In the genomic region with DNA sequence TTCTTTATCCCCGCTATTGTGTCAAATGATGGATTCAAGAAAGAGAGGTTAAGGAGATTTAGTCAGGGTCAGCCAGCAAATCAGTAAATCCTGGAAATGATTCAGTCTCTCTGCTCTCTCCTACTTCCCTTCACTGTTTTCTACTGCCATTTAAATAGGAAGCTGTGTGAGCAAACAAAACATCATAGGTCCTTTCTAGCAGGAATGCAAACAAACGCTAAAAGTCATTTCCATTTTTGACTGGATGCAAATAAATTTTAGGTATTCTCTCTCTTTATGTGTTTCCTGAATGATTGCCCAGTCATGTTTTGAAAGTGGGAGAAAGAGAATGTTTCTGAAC, we compare ENCODE assay signal across 1 cellular context.
TF ChIP-seq lines count a peak whose summit lies in the region.

No MANE protein-coding gene starts in this region.

TF ChIP-seq in HepG2, 621 proteins besides CTCF, POLR2A, EP300 and RAD21 (continued from another document):
- TF ChIP-seq, protein P1, sequence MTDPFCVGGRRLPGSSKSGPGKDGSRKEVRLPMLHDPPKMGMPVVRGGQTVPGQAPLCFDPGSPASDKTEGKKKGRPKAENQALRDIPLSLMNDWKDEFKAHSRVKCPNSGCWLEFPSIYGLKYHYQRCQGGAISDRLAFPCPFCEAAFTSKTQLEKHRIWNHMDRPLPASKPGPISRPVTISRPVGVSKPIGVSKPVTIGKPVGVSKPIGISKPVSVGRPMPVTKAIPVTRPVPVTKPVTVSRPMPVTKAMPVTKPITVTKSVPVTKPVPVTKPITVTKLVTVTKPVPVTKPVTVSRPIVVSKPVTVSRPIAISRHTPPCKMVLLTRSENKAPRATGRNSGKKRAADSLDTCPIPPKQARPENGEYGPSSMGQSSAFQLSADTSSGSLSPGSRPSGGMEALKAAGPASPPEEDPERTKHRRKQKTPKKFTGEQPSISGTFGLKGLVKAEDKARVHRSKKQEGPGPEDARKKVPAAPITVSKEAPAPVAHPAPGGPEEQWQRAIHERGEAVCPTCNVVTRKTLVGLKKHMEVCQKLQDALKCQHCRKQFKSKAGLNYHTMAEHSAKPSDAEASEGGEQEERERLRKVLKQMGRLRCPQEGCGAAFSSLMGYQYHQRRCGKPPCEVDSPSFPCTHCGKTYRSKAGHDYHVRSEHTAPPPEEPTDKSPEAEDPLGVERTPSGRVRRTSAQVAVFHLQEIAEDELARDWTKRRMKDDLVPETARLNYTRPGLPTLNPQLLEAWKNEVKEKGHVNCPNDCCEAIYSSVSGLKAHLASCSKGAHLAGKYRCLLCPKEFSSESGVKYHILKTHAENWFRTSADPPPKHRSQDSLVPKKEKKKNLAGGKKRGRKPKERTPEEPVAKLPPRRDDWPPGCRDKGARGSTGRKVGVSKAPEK (CRISPR knock-in tag; IDR thresholded peaks at IDR 0.05; ENCODE audit: borderline replicate concordance), result no peak
- TF ChIP-seq MAF1 (CRISPR knock-in tag; IDR thresholded peaks at IDR 0.05; ENCODE audit: borderline replicate concordance) (no peak), RXRB (CRISPR knock-in tag; IDR thresholded peaks at IDR 0.05; ENCODE audit: borderline replicate concordance) (no peak), NRL (CRISPR knock-in tag; IDR thresholded peaks at IDR 0.05; ENCODE audit: borderline replicate concordance) (no peak), CBX5 (CRISPR knock-in tag; IDR thresholded peaks at IDR 0.05; ENCODE audit: borderline replicate concordance) (no peak), NR2C2 (CRISPR knock-in tag; IDR thresholded peaks at IDR 0.05; ENCODE audit: borderline replicate concordance) (no peak), ZNF30 (CRISPR knock-in tag; IDR thresholded peaks at IDR 0.05) (no peak)
- TF ChIP-seq, protein P2, sequence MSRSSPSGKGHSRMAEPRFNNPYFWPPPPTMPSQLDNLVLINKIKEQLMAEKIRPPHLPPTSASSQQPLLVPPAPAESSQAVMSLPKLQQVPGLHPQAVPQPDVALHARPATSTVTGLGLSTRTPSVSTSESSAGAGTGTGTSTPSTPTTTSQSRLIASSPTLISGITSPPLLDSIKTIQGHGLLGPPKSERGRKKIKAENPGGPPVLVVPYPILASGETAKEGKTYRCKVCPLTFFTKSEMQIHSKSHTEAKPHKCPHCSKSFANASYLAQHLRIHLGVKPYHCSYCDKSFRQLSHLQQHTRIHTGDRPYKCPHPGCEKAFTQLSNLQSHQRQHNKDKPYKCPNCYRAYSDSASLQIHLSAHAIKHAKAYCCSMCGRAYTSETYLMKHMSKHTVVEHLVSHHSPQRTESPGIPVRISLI (CRISPR knock-in tag; IDR thresholded peaks at IDR 0.05; ENCODE audit: borderline replicate concordance), result no peak
